19 cellular contexts compared by ENCODE assay signal in genomic region chr9:134500931-134501265, GRCh38.
DNase-seq lines count a peak whose midpoint lies in the region; FAIRE-seq and TF ChIP-seq lines count a peak whose summit lies in the region.
"Had no signal": no experiment of that assay in that cellular context is flagged by ENCODE, and none has a peak within 500 bp of the region (broad histone marks: within the 10 kb centered on the region; RNA-seq: fewer than 3 reads in every experiment).

No MANE protein-coding gene starts in this region.

- H3K4me2 ChIP-seq in BLaER1 (no peak overlapping the region), H1 (ENCODE audit: insufficient read depth in 1 of 2, low read depth in 2 of 2, low read length in 2 of 2) (peak overlapping the region in 1 of 2 experiments; percentile 49; a peak in 2 of 4 replicates), neuronal stem cell (ENCODE audit: insufficient read depth, low read length, poor library complexity, severe bottlenecking) (peak overlapping the region; percentile 18), hepatocyte (no peak overlapping the region)

- H3K27me3 ChIP-seq in BLaER1 (peaks cover 24% of the 10 kb centered on the region), HUES6 (ENCODE audit: control insufficient read depth, insufficient read depth, low read length) (peaks cover 8% of the 10 kb centered on the region), H1 (replicated peaks in 1 of 4; ENCODE audit: control insufficient read depth in 3 of 4, extremely low read depth in 1 of 4, insufficient read depth in 3 of 4, low read length in 3 of 4) (no peaks in the 10 kb centered on the region), neuronal stem cell (ENCODE audit: control insufficient read depth in 3 of 3, insufficient read depth in 3 of 3, low read depth in 1 of 3, low read length in 3 of 3) (peaks cover 0 to 12% (median 2%) of the 10 kb centered on the region in 3 experiments), MG63 (no peaks in the 10 kb centered on the region), hepatocyte (no peaks in the 10 kb centered on the region)

- no peaks in the 10 kb centered on the region for H4K20me1 ChIP-seq in BLaER1
- no peaks in the 10 kb centered on the region for H4K20me1 ChIP-seq in H1 (replicated peaks in 1 of 2; ENCODE audit: control insufficient read depth in 1 of 2, insufficient read depth in 2 of 2, low read length in 2 of 2)
- H4K20me1 ChIP-seq in hepatocyte (ENCODE audit: insufficient read depth, poor library complexity, severe bottlenecking): no peaks in the 10 kb centered on the region

- H4K8ac ChIP-seq in H1 (ENCODE audit: extremely low read depth, insufficient read depth, low read length) (peak overlapping the region; percentile 19; the same call in 1 of the 2 replicates), neuronal stem cell (ENCODE audit: low read depth, low read length) (no peak overlapping the region)

- H3K79me1 ChIP-seq in H1 (ENCODE audit: low read depth, low read length) (no peaks in the 10 kb centered on the region), neuronal stem cell (ENCODE audit: low read depth, low read length) (peaks cover 2% of the 10 kb centered on the region)

- TF ChIP-seq RAD21 in H1 (IDR thresholded peaks at IDR 0.05 in 1 of 2, conservative IDR thresholded peaks at IDR 0.05 in 1 of 2; ENCODE audit: low read depth in 2 of 2, low read length in 2 of 2): no peak

- H3K79me2 ChIP-seq in H1 (ENCODE audit: control insufficient read depth in 1 of 2, insufficient read depth in 2 of 2, low read length in 2 of 2) (no peaks in the 10 kb centered on the region), hepatocyte (no peaks in the 10 kb centered on the region)

- H2BK5ac ChIP-seq in H1 (ENCODE audit: low read depth, low read length) (no peak overlapping the region), neuronal stem cell (ENCODE audit: low read length) (no peak overlapping the region)

- H3K18ac ChIP-seq in H1 (ENCODE audit: extremely low read depth, low read length) (no peak overlapping the region), neuronal stem cell (ENCODE audit: low read length) (peak overlapping the region; percentile 71)

- peaks cover 30% of the 10 kb centered on the region for H3K9me3 ChIP-seq in BLaER1
- peaks cover 4% of the 10 kb centered on the region; the same call in 1 of the 2 replicates for H3K9me3 ChIP-seq in HUES6 (ENCODE audit: control insufficient read depth, insufficient read depth, low read depth, low read length)
- no peaks in the 10 kb centered on the region; a peak in 1 of 4 replicates for H3K9me3 ChIP-seq in H1 (ENCODE audit: insufficient read depth in 2 of 2, low read depth in 1 of 2, low read length in 1 of 2)
- peaks cover 2 to 4% of the 10 kb centered on the region in 2 donors for H3K9me3 ChIP-seq in neuronal stem cell (replicated peaks in 1 of 2; ENCODE audit: control insufficient read depth in 2 of 2, insufficient read depth in 1 of 2, low read depth in 1 of 2, low read length in 2 of 2)
- H3K9me3 ChIP-seq in MG63: no peaks in the 10 kb centered on the region
- H3K9me3 ChIP-seq in hepatocyte (ENCODE audit: low read depth): no peaks in the 10 kb centered on the region
- H3K9me3 ChIP-seq: Peyer's patch had no signal

- H3K4ac ChIP-seq in H1 (replicated peaks; ENCODE audit: insufficient read length, low read depth, low read length): no peak overlapping the region
- peak overlapping the region; percentile 47 for H3K4ac ChIP-seq in neuronal stem cell (ENCODE audit: low read length)

- H3K56ac ChIP-seq in H1 (replicated peaks; ENCODE audit: insufficient read length, low read depth, low read length): no peak overlapping the region

- H2BK20ac ChIP-seq in H1 (ENCODE audit: low read length): no peak overlapping the region

- H2AFZ ChIP-seq in H1 (ENCODE audit: low read length): no peak overlapping the region
- H2AFZ ChIP-seq in neuronal stem cell (ENCODE audit: low read length): no peak overlapping the region
- H2AFZ ChIP-seq in hepatocyte: no peak overlapping the region

- H3K4me1 ChIP-seq in BLaER1 (peaks cover 9% of the 10 kb centered on the region; the same call in 1 of the 2 replicates), HUES6 (ENCODE audit: control insufficient read depth, insufficient read depth, low read length) (peaks cover 10% of the 10 kb centered on the region; the same call in 1 of the 2 replicates), H1 (replicated peaks in 1 of 4; ENCODE audit: control insufficient read depth in 3 of 4, insufficient read depth in 4 of 4, low read length in 3 of 4) (no peaks in the 10 kb centered on the region), neuronal stem cell (ENCODE audit: control insufficient read depth in 2 of 2, insufficient read depth in 1 of 2, low read depth in 1 of 2, low read length in 2 of 2) (peaks cover 0 to 6% of the 10 kb centered on the region in 2 donors), hepatocyte (ENCODE audit: insufficient read depth) (peaks cover 15% of the 10 kb centered on the region)

- H2BK15ac ChIP-seq in H1 (ENCODE audit: low read length) (no peak overlapping the region), neuronal stem cell (ENCODE audit: low read length) (peak overlapping the region; percentile 37)

- H2BK120ac ChIP-seq in H1 (replicated peaks; ENCODE audit: low read depth, low read length) (no peak overlapping the region), neuronal stem cell (ENCODE audit: low read depth, low read length) (no peak overlapping the region)

- no peak for DNase-seq in H1 (ENCODE audit: low read depth in 1 of 2, low spot score in 2 of 2)
- DNase-seq in neuronal stem cell (ENCODE audit: low spot score): no peak
- no peak for DNase-seq in MG63
- no peak for DNase-seq in activated CD4-positive, alpha-beta T cell treated with anti-CD3 and anti-CD28 coated beads, Interleukin-2, amount 50 U/mL, for 1 hour
- no peak for DNase-seq in hepatocyte (ENCODE audit: low spot score)
- DNase-seq in SHP77 treated with DMSO at 0.1 percent for 48 hours (lab: John Stamatoyannopoulos, UW): no peak
- DNase-seq: AML-193, DMS53, GDM1, HCEC 1CT, NCI-H1694, NCI-H2081, NCI-H2171, NCI-H345, NCI-H524, NCI-H774 had no signal

- H3K14ac ChIP-seq in H1 (ENCODE audit: insufficient read length) (no peak overlapping the region), neuronal stem cell (ENCODE audit: low read length) (peak overlapping the region; percentile 99)

- CTCF ChIA-PET in H1 (lab: Charles Lee; ENCODE audit: partially characterized antibody): interaction anchor here (0.7 to 1.2 kb wide), 6 partner anchors 36 to 507 kb away, joined by 3 to 4 read pairs (median 3); no protein-coding TSS in a partner anchor

- H2AK5ac ChIP-seq in H1 (ENCODE audit: low read depth, low read length) (no peak overlapping the region), neuronal stem cell (ENCODE audit: low read depth, low read length) (peak overlapping the region; percentile 75)

- H3K23ac ChIP-seq in H1 (ENCODE audit: insufficient read length) (no peak overlapping the region), neuronal stem cell (ENCODE audit: low read depth, low read length, poor library complexity) (peak overlapping the region; percentile 53)

- POLR2A ChIA-PET in H1 (lab: Charles Lee; ENCODE audit: partially characterized antibody): interaction anchor here (0.7 kb wide), 1 partner anchor 847 kb away, joined by 3 read pairs; no protein-coding TSS in a partner anchor

- TF ChIP-seq CTCF in H1 (IDR thresholded peaks at IDR 0.05; ENCODE audit: control extremely low read depth in 1 of 3, insufficient read depth in 1 of 3, low read depth in 1 of 3, low read length in 3 of 3) (no peak), hepatocyte (IDR thresholded peaks at IDR 0.05; ENCODE audit: poor library complexity) (no peak)

- H3K9ac ChIP-seq in BLaER1 (no peak overlapping the region), HUES6 (ENCODE audit: low read length) (no peak overlapping the region), H1 (replicated peaks in 1 of 4; ENCODE audit: extremely low read depth in 1 of 4, low read depth in 3 of 4, low read length in 3 of 4) (no peak overlapping the region), neuronal stem cell (ENCODE audit: low read depth, low read length, poor library complexity) (no peak overlapping the region)

- H4K5ac ChIP-seq in H1 (ENCODE audit: insufficient read length, low read depth, low read length): no peak overlapping the region

- H3K36me3 ChIP-seq in BLaER1 (peaks cover 8% of the 10 kb centered on the region; the same call in 1 of the 2 replicates), HUES6 (ENCODE audit: control insufficient read depth, insufficient read depth, low read length) (no peaks in the 10 kb centered on the region), H1 (ENCODE audit: control insufficient read depth in 2 of 4, insufficient read depth in 4 of 4, low read length in 3 of 4) (no peaks in the 10 kb centered on the region), neuronal stem cell (replicated peaks in 1 of 2; ENCODE audit: control insufficient read depth in 2 of 2, insufficient read depth in 2 of 2, low read length in 2 of 2) (no peaks in the 10 kb centered on the region), MG63 (no peaks in the 10 kb centered on the region), hepatocyte (replicated peaks; ENCODE audit: insufficient read depth, low read depth) (no peaks in the 10 kb centered on the region)
- H3K36me3 ChIP-seq: Peyer's patch had no signal

- no peak for FAIRE-seq in H1 (lab: Jason Lieb, UNC)

- WGBS in H1 (ENCODE audit: extremely low coverage in 1 of 2, insufficient coverage in 1 of 2, insufficient read length in 1 of 2, insufficient replicate concordance in 2 of 2, low coverage in 1 of 2, low lambda C conversion rate in 2 of 2, missing lambda C conversion rate in 1 of 2), 2 experiments: 89% methylated on average over 14 of the region's 15 CpGs; no CpG with 5 or more reads in 1 of the 2 experiments
- WGBS in neuronal stem cell (ENCODE audit: extremely low coverage in 2 of 2, insufficient read length in 2 of 2, insufficient replicate concordance in 1 of 2), 2 donors: no CpG with 5 or more reads among the region's 15 CpGs
- 96% methylated on average over 15 of the region's 15 CpGs for WGBS in hepatocyte (ENCODE audit: low lambda C conversion rate, missing lambda C conversion rate)

- peak overlapping the region; percentile 50 for H3K4me3 ChIP-seq in BLaER1
- H3K4me3 ChIP-seq in HUES6 (ENCODE audit: low read depth, low read length): peak overlapping the region; percentile 36; the same call in 1 of the 2 replicates
- H3K4me3 ChIP-seq in H1 (ENCODE audit: extremely low read depth in 1 of 4, insufficient read depth in 2 of 4, low read depth in 3 of 4, low read length in 4 of 4): peak overlapping the region in 1 of 4 experiments; percentile 3; a peak in 1 of 8 replicates
- H3K4me3 ChIP-seq in neuronal stem cell (ENCODE audit: low read length in 2 of 2): no peak overlapping the region
- H3K4me3 ChIP-seq in MG63: no peak overlapping the region
- no peak overlapping the region for H3K4me3 ChIP-seq in hepatocyte
- H3K4me3 ChIP-seq: Peyer's patch had no signal

- no peak overlapping the region for H3K27ac ChIP-seq in BLaER1
- H3K27ac ChIP-seq in HUES6 (ENCODE audit: low read depth, low read length): no peak overlapping the region
- H3K27ac ChIP-seq in H1 (ENCODE audit: low read depth, low read length): no peak overlapping the region
- no peak overlapping the region for H3K27ac ChIP-seq in neuronal stem cell (replicated peaks; ENCODE audit: low read length)
- H3K27ac ChIP-seq in hepatocyte: no peak overlapping the region
- H3K27ac ChIP-seq: Peyer's patch had no signal

- H3K23me2 ChIP-seq in H1 (ENCODE audit: low read depth, low read length): no peaks in the 10 kb centered on the region

- no peak for TF ChIP-seq EP300 in H1 (IDR thresholded peaks at IDR 0.05; ENCODE audit: borderline replicate concordance in 1 of 2, low read depth in 2 of 2, low read length in 2 of 2)

- no peaks in the 10 kb centered on the region for H3K9me2 ChIP-seq in hepatocyte (replicated peaks; ENCODE audit: insufficient read depth)

- TF ChIP-seq POLR2A in H1 (IDR thresholded peaks at IDR 0.05; ENCODE audit: control extremely low read depth in 1 of 2, low read depth in 2 of 2, low read length in 2 of 2): no peak

- H4K91ac ChIP-seq in H1 (replicated peaks; ENCODE audit: insufficient read length, low read length): no peak overlapping the region
- no peak overlapping the region for H4K91ac ChIP-seq in neuronal stem cell (ENCODE audit: low read depth, low read length, poor library complexity)

- H2BK12ac ChIP-seq in H1 (ENCODE audit: low read depth, low read length) (no peak overlapping the region), neuronal stem cell (ENCODE audit: low read length) (peak overlapping the region; percentile 41)

Comparison
In these comparisons a context has a peak if more than half of its experiments do, and no peak if none do; other contexts are left out.
1. H3K4me3 ChIP-seq: peak in BLaER1 (single experiment) and HUES6 (single experiment); none in neuronal stem cell (0 of 2), MG63 (single experiment) and hepatocyte (single experiment).